Comparison of ENCODE assay signal across 8 cellular contexts in the genomic region with DNA sequence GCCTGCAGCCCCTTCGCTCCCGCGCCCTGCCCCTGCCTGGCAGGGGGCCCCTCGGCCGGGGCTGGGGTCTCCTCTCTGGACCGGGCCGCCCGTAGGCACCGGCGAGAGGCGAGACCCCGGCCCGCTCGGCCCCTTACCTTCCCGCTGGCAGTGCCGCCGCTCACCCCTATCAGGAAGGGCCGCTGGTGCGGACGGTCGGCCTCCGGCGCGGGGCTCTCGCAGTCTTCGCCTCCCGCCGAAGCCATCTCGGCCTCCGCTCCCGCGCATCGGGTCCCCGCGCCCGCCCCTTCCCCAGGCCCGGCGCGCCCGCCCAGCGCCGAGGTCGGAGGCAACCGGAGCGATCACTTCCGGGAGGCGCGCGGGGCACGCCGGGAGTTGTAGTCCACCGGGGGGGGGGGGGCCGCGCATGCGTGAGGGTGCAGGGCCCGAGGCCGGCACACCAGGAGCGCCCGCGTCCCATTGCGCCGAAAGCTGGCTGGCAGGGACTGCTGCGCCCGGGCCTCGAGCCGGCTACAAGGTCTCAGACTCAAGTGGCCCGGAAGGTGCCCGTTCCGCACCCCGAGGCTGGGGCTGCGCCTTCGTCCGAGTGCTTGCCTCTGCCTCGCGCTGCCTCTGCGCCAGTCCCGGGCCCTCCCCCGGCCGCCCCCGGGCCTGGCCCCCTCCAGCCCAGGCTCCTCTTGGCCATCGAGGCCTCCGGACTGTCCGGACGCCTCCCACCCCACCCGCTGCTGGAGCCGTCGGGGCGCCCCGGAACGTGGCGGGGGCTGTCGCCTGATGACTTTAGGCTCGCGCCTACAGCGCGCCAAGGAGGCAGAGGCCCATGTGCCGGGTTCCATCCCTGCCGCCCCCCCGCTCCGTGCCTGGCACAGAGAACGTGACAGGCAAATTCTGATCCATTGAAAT. TPM values are rescaled to one million over a fixed set of nuclear protein-coding genes. Genes with fewer than 3 reads are reported as not detected.
DNase-seq lines count a peak whose midpoint lies in the region; ATAC-seq, FAIRE-seq and TF ChIP-seq lines count a peak whose summit lies in the region.

A gene (minus strand): TSS at position 334 of the 903 bp plus-strand sequence. CDS start 89 bp downstream, at position 245.

- peak; percentile 73 for ATAC-seq in GM21423 (IDR thresholded peaks at IDR 0.05; ENCODE audit: unreplicated experiment)
- peak; percentile 95 to 96 for ATAC-seq in activated T-cell treated with anti-CD3 and anti-CD28 coated beads, Interleukin-2, amount 50 U/mL, for 4 hours

- H3K36me3 Mint-ChIP-seq in activated T-cell treated with anti-CD3 and anti-CD28 coated beads, Interleukin-2, amount 50 U/mL, for 4 hours (ENCODE audit: insufficient read depth) = peaks cover 11% of the 10 kb centered on the region

- POLR2A ChIA-PET in PC-9 (lab: Charles Lee; ENCODE audit: unreplicated experiment) = no interaction called here

- peaks cover 26% of the 10 kb centered on the region for H3K4me1 Mint-ChIP-seq in activated T-cell treated with anti-CD3 and anti-CD28 coated beads, Interleukin-2, amount 50 U/mL, for 4 hours (ENCODE audit: low read depth)

- H3K4me3 Mint-ChIP-seq in activated T-cell treated with anti-CD3 and anti-CD28 coated beads, Interleukin-2, amount 50 U/mL, for 4 hours = peak within 1 kb of the TSS; percentile 80

- WGBS in esophagus, 2 donors = 7 to 12% methylated on average over 72 to 101 of the region's 101 CpGs

- H3K9me2 ChIP-seq in PC-9 (ENCODE audit: insufficient read depth) = no peaks in the 10 kb centered on the region

- no peaks in the 10 kb centered on the region for H3K9me3 Mint-ChIP-seq in activated T-cell treated with anti-CD3 and anti-CD28 coated beads, Interleukin-2, amount 50 U/mL, for 4 hours

- no peaks in the 10 kb centered on the region for H3K27me3 Mint-ChIP-seq in activated T-cell treated with anti-CD3 and anti-CD28 coated beads, Interleukin-2, amount 50 U/mL, for 4 hours (ENCODE audit: low read depth)

- H3K27me3 ChIP-seq in PC-9 (ENCODE audit: insufficient read depth, low read depth) (no peaks in the 10 kb centered on the region), esophagus (ENCODE audit: control insufficient read depth in 1 of 2, insufficient read depth in 2 of 2, low read length in 2 of 2) (no peaks in the 10 kb centered on the region), mucosa of stomach (ENCODE audit: control insufficient read depth, insufficient read depth, low read length) (no peaks in the 10 kb centered on the region)

- H3K4me1 ChIP-seq in PC-9 (replicated peaks; ENCODE audit: insufficient read depth) = 0 out of 2 replicates have a peak, but pooled peaks cover 6% of the 10 kb centered on the region
- H3K4me1 ChIP-seq in esophagus (ENCODE audit: control insufficient read depth in 2 of 2, insufficient read depth in 2 of 2, low read length in 1 of 2) = peaks cover 5 to 9% of the 10 kb centered on the region in 2 donors
- H3K4me1 ChIP-seq in mucosa of stomach (ENCODE audit: control insufficient read depth, insufficient read depth, low read length) = peaks cover 11% of the 10 kb centered on the region

- H3K36me3 ChIP-seq in PC-9 (ENCODE audit: low read depth) (0 out of 2 replicates have a peak, but pooled peaks cover 4% of the 10 kb centered on the region), esophagus (ENCODE audit: control insufficient read depth in 2 of 2, insufficient read depth in 2 of 2, low read length in 1 of 2) (peaks cover 11 to 15% of the 10 kb centered on the region in 2 donors), mucosa of stomach (ENCODE audit: control insufficient read depth, insufficient read depth, low read length) (peaks cover 12% of the 10 kb centered on the region)

- DNase-seq in D721Med (ENCODE audit: insufficient read length, low spot score) (peak; percentile 97), HuH-7.5 (ENCODE audit: low spot score) (peak; percentile 97), PC-9 (peak in 1 of 2 experiments; percentile 69)
- peak; percentile 70 for DNase-seq in activated T-cell treated with anti-CD3 and anti-CD28 coated beads, Interleukin-2, amount 50 U/mL, for 4 hours
- DNase-seq in stimulated activated CD8-positive, alpha-beta memory T cell treated with anti-CD3 and anti-CD28 coated beads, Interleukin-4, amount 100 ng/mL, for 48 hours = peak; percentile 80

- H3K79me2 ChIP-seq in PC-9 (ENCODE audit: low read depth) = no peaks in the 10 kb centered on the region

- peak within 1 kb of the TSS; percentile 77 for H2AFZ ChIP-seq in PC-9

- no peak for FAIRE-seq in D721Med (lab: Jason Lieb, UNC)

- H3K4me3 ChIP-seq in PC-9 (peak within 1 kb of the TSS; percentile 64), esophagus (ENCODE audit: low read depth in 1 of 2, low read length in 2 of 2) (peak within 1 kb of the TSS; percentile 91 to 98), mucosa of stomach (ENCODE audit: low read length) (peak within 1 kb of the TSS; percentile 67)

- TF ChIP-seq CTCF in D721Med (IDR thresholded peaks at IDR 0.05; ENCODE audit: insufficient read depth, missing control alignments) = no peak
- no peak for TF ChIP-seq CTCF in PC-9 (conservative IDR thresholded peaks at IDR 0.05)

- H3K27ac ChIP-seq in PC-9 = no peak within 1 kb of the TSS
- peak within 1 kb of the TSS; percentile 78 to 79 for H3K27ac ChIP-seq in esophagus (ENCODE audit: low read depth in 2 of 2, low read length in 1 of 2)

- H4K20me1 ChIP-seq in PC-9 (ENCODE audit: insufficient read depth) = no peaks in the 10 kb centered on the region

- peaks cover 8% of the 10 kb centered on the region for H3F3A ChIP-seq in PC-9 (ENCODE audit: insufficient read depth, low read depth)

- BruUV-seq in PC-9 (replicated peaks; lab: Mats Ljungman, UMichigan) = TSS peak; percentile 73

- H3K9me3 ChIP-seq in PC-9 (ENCODE audit: insufficient read depth, low read depth) = no peaks in the 10 kb centered on the region
- H3K9me3 ChIP-seq in esophagus (ENCODE audit: control insufficient read depth in 2 of 2, insufficient read depth in 1 of 2, low read depth in 1 of 2, low read length in 1 of 2) = no peaks in the 10 kb centered on the region
- H3K9me3 ChIP-seq in mucosa of stomach (ENCODE audit: control insufficient read depth, low read length) = no peaks in the 10 kb centered on the region

- CTCF ChIA-PET in PC-9 (lab: Charles Lee) = no interaction called here

- intact Hi-C loops in PC-9 (cut with micrococcal nuclease; ENCODE audit: unreplicated experiment) = no loop called here

- peak within 1 kb of the TSS; percentile 84 for H3K4me2 ChIP-seq in PC-9

- H3K9ac ChIP-seq in mucosa of stomach (ENCODE audit: low read length) = peak within 1 kb of the TSS; percentile 81

RNA-seq across cellular contexts. Expression of the gene that starts here (rescaled TPM):
- total RNA-seq in PC-9 (2021) = 31.7 and 33.5 TPM in 2 replicates
- 10 to 100 TPM; 21.1 to 23.3 (median 22.9) TPM for total RNA-seq in activated T-cell treated with anti-CD3 and anti-CD28 coated beads, Interleukin-2, amount 50 U/mL, for 4 hours
- 10 to 100 TPM; 17.3 to 19.4 TPM for polyA plus RNA-seq in esophagus
